In the genomic region with DNA sequence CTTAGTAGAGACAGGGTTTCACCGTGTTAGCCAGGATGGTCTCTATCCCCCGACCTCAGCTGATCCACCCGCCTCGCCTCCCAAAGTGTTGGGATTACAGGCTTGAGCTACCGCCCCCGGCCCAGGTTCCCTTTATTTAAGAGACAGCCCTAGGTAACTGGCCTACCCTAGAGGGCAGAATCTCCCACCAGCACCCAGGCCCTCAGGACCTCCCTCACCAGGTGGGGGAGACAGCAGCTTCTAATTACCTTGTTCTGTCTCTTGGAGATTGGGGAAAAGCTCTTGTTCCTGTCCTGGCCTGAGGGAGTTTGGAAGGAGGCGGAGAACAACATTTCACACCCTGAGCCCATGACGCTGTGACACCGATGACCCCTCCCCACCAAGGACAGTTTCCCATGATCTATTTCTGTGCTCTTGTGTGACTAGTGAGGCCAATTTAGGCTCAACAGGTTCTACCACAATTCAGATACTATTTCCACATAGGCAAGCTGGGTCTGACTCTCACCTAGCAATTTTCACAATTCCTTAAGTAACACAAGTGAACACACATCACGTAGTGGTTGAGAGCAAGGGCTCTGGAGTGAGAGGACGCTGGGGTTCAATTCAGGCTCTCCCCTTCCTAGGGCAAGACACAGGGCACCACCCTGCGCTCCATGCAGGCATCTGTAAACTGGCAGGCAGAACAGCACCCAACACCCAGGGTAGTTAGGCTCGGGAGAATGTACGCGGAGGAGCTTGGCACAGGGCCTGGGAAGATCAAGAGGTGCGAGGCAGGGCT, we compare ENCODE assay signal across 1 cellular context.
TF ChIP-seq lines count a peak whose summit lies in the region.

No MANE protein-coding gene starts in this region.

TF ChIP-seq in K562, 482 proteins besides CTCF, POLR2A, EP300 and RAD21:
- TF ChIP-seq ZNF561 (CRISPR knock-in tag; conservative IDR thresholded peaks at IDR 0.05) (no peak), NR2C2 (CRISPR knock-in tag; IDR thresholded peaks at IDR 0.05) (no peak), NR2C2 (tag; IDR thresholded peaks at IDR 0.05) (no peak), ZNF354B (CRISPR knock-in tag; IDR thresholded peaks at IDR 0.05) (no peak), ZNF12 (CRISPR knock-in tag; IDR thresholded peaks at IDR 0.05) (no peak), TBP (optimal IDR thresholded peaks at IDR 0.05; ENCODE audit: low read depth, low read length) (no peak), NFE2 (IDR thresholded peaks at IDR 0.05; ENCODE audit: low read depth) (no peak), ETV6 (IDR thresholded peaks at IDR 0.05; ENCODE audit: borderline replicate concordance in 1 of 2, low read depth in 2 of 2, low read length in 1 of 2) (no peak), ETV6 (CRISPR knock-in tag; IDR thresholded peaks at IDR 0.05; ENCODE audit: borderline replicate concordance) (no peak), KLF1 (tag; IDR thresholded peaks at IDR 0.05) (no peak), KHSRP (IDR thresholded peaks at IDR 0.05) (no peak), CREB5 (CRISPR knock-in tag; IDR thresholded peaks at IDR 0.05) (no peak)
